8 cellular contexts compared by ENCODE assay signal in the genomic region with DNA sequence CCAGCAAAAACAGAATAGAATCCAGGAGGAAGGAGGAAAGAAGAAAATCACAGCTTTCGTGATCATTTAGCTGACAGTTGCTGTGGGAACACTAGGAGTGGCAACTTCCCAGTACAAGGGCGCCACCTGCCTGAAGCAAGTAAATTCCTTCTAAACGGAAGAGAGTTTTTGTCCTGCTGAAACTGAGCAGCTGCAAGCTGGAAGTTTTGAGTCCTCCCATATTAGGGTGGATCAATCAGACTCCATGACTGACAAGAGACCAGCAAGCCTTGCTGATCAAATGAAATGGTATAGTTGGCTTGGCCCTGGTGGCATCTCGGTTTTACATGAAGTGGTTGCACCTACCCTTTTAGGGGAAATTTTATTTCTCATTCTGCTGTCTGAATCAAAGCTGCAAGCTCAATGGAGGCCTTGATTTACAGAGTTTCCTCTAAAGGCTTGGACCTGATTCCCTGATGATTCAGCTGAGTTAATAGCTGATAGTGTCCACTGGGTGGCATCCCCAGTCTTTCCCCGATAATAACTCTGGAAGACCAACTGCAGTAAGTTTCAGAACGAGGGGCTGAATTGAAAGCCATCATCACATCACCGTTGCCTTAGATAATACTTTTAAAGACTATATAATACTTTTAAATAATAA.
DNase-seq lines count a peak whose midpoint lies in the region; ATAC-seq, FAIRE-seq and TF ChIP-seq lines count a peak whose summit lies in the region.

No MANE protein-coding gene starts in this region.

- H3K27me3 Mint-ChIP-seq in WTC11 (ENCODE audit: low read depth), result no peaks in the 10 kb centered on the region
- H3K27me3 Mint-ChIP-seq in glutamatergic neuron (ENCODE audit: unreplicated experiment), result no peaks in the 10 kb centered on the region
- no peaks in the 10 kb centered on the region for H3K27me3 Mint-ChIP-seq in osteocyte (ENCODE audit: unreplicated experiment)

- TF ChIP-seq CTCF in WTC11 (IDR thresholded peaks at IDR 0.05) (peak; percentile 57), glutamatergic neuron (IDR thresholded peaks at IDR 0.05; ENCODE audit: partially characterized antibody, unreplicated experiment) (peak; percentile 67), osteocyte (IDR thresholded peaks at IDR 0.05) (peak; percentile 80)

- no peak overlapping the region for H3K4me3 Mint-ChIP-seq in WTC11
- H3K4me3 Mint-ChIP-seq in glutamatergic neuron (ENCODE audit: unreplicated experiment), result no peak overlapping the region
- H3K4me3 Mint-ChIP-seq in osteocyte (ENCODE audit: unreplicated experiment), result no peak overlapping the region

- H3K4me1 Mint-ChIP-seq in WTC11 (no peaks in the 10 kb centered on the region), glutamatergic neuron (ENCODE audit: low read depth, unreplicated experiment) (peaks cover 14% of the 10 kb centered on the region), osteocyte (ENCODE audit: unreplicated experiment) (peaks cover 5% of the 10 kb centered on the region)

- CTCF ChIA-PET in HEK293T (lab: Yijun Ruan, JAX) (interaction anchor here (0.6 to 1.9 kb wide), 10 partner anchors 8 to 994 kb away, joined by 3 to 6 read pairs (median 4); no protein-coding TSS in a partner anchor), WTC11 (lab: Charles Lee) (interaction anchor here (0.6 to 3.1 kb wide), 58 partner anchors 9 to 1127 kb away, joined by 3 to 27 read pairs (median 4); partner anchors contain the start of genes HGF and SEMA3C)

- ATAC-seq in WTC11, result peak; percentile 96
- ATAC-seq in GM19452 (IDR thresholded peaks at IDR 0.05; ENCODE audit: unreplicated experiment), result no peak
- ATAC-seq in HG03280 (IDR thresholded peaks at IDR 0.05; ENCODE audit: unreplicated experiment), result no peak

- peak; percentile 96 for FAIRE-seq in G401.6 (lab: Jason Lieb, UNC)

- H3K27ac Mint-ChIP-seq in WTC11 (no peak overlapping the region), glutamatergic neuron (ENCODE audit: unreplicated experiment) (peak overlapping the region; percentile 30), osteocyte (ENCODE audit: unreplicated experiment) (no peak overlapping the region)

- no peaks in the 10 kb centered on the region for H3K36me3 Mint-ChIP-seq in WTC11
- H3K36me3 Mint-ChIP-seq in glutamatergic neuron (ENCODE audit: unreplicated experiment), result no peaks in the 10 kb centered on the region
- H3K36me3 Mint-ChIP-seq in osteocyte (ENCODE audit: unreplicated experiment), result no peaks in the 10 kb centered on the region

- POLR2A ChIA-PET in HEK293T (lab: Yijun Ruan, JAX), result no interaction called here
- POLR2A ChIA-PET in WTC11 (lab: Charles Lee), result interaction anchor here (0.7 kb wide), 1 partner anchor 22 kb away, joined by 3 read pairs; no protein-coding TSS in a partner anchor

- DNase-seq in HEK293T (ENCODE audit: extremely low spot score) (peak; percentile 70), NCI-H2107 (lab: John Stamatoyannopoulos, UW) (peak; percentile 31), WTC11 (ENCODE audit: low spot score) (peak; percentile 70), glutamatergic neuron (peak; percentile 83), osteocyte (ENCODE audit: extremely low spot score, unreplicated experiment) (no peak)

- H3K9me3 Mint-ChIP-seq in WTC11, result no peaks in the 10 kb centered on the region
- H3K9me3 Mint-ChIP-seq in glutamatergic neuron (ENCODE audit: unreplicated experiment), result no peaks in the 10 kb centered on the region
- H3K9me3 Mint-ChIP-seq in osteocyte (ENCODE audit: unreplicated experiment), result no peaks in the 10 kb centered on the region

TF ChIP-seq in HEK293T, 16 proteins besides CTCF, POLR2A, EP300 and RAD21:
- no peak for TF ChIP-seq L3MBTL2 (conservative IDR thresholded peaks at IDR 0.05)
- TF ChIP-seq NFRKB (IDR thresholded peaks at IDR 0.05), result no peak
- peak; percentile 83 for TF ChIP-seq PKNOX1 (IDR thresholded peaks at IDR 0.05)
- TF ChIP-seq ARNT (IDR thresholded peaks at IDR 0.05), result no peak
- no peak for TF ChIP-seq CTBP1 (IDR thresholded peaks at IDR 0.05; ENCODE audit: borderline replicate concordance)
- no peak for TF ChIP-seq SP1 (IDR thresholded peaks at IDR 0.05)

TF ChIP-seq in WTC11, 78 proteins besides CTCF, POLR2A, EP300 and RAD21:
- TF ChIP-seq TEAD4 (CRISPR knock-in tag; IDR thresholded peaks at IDR 0.05) (no peak), CREM (CRISPR knock-in tag; IDR thresholded peaks at IDR 0.05) (no peak), HMGA2 (CRISPR knock-in tag; IDR thresholded peaks at IDR 0.05) (no peak)
